Comparison of ENCODE assay signal across 10 cellular contexts in genomic region chr11:68269414-68270081, GRCh38. TPM values are rescaled to one million over a fixed set of nuclear protein-coding genes. Genes with fewer than 3 reads are reported as not detected.
DNase-seq lines count a peak whose midpoint lies in the region; ATAC-seq and TF ChIP-seq lines count a peak whose summit lies in the region.
"Had no signal": no experiment of that assay in that cellular context is flagged by ENCODE, and none has a peak within 500 bp of the region (broad histone marks: within the 10 kb centered on the region; RNA-seq: fewer than 3 reads in every experiment).

No MANE protein-coding gene starts in this region.

- no peaks in the 10 kb centered on the region for H4K20me1 ChIP-seq in fibroblast of lung (ENCODE audit: control insufficient read depth, extremely low read depth, insufficient read depth, low read length)

- peak overlapping the region; percentile 19 to 88 (median 30) for H3K4me3 ChIP-seq in fibroblast of lung (replicated peaks in 1 of 4; ENCODE audit: control extremely low read depth in 1 of 4, insufficient read depth in 1 of 4, low read depth in 3 of 4, low read length in 4 of 4)
- peak overlapping the region; percentile 72 for H3K4me3 ChIP-seq in psoas muscle

- 47 to 54% (median 53%) methylated on average over 10 of the region's 10 CpGs for WGBS in psoas muscle, 3 donors

- DNase-seq in EH (ENCODE audit: low read depth) = peak; percentile 94
- DNase-seq in RPMI7951 (ENCODE audit: low read depth) = peak; percentile 80
- DNase-seq in fibroblast of lung (ENCODE audit: low read depth in 2 of 2) = peak; percentile 59 to 95
- DNase-seq in psoas muscle = no peak
- DNase-seq in NCI-H1417 treated with DMSO at 0.1 percent for 48 hours (lab: John Stamatoyannopoulos, UW) = no peak
- DNase-seq in NOMO-1 treated with dmso at 0.1 percent for 144 hours (lab: John Stamatoyannopoulos, UW; ENCODE audit: unreplicated experiment) = no peak
- DNase-seq in left colon = no peak
- DNase-seq: anterior cingulate cortex; naive thymus-derived CD4-positive, alpha-beta T cell had no signal

- H3K4me1 ChIP-seq in fibroblast of lung (ENCODE audit: control insufficient read depth, extremely low read depth, insufficient read depth, low read length) = peaks cover 7% of the 10 kb centered on the region
- H3K4me1 ChIP-seq in psoas muscle = peaks cover 25% of the 10 kb centered on the region

- peak in 1 of 4 donors; percentile 17 for ATAC-seq in psoas muscle
- no peak for ATAC-seq in GM19467 (IDR thresholded peaks at IDR 0.05; ENCODE audit: unreplicated experiment)
- ATAC-seq in left colon = no peak
- ATAC-seq: naive thymus-derived CD4-positive, alpha-beta T cell had no signal

- intact Hi-C loops in psoas muscle (cut with DNase I) (loop anchor here in 1 of 2 donors (5.0 kb wide), 1 partner anchor 113 kb away; no protein-coding TSS in a partner anchor), left colon (cut with DNase I, micrococcal nuclease) (no loop called here)

- TF ChIP-seq CTCF in fibroblast of lung (conservative IDR thresholded peaks at IDR 0.05 in 1 of 2, IDR thresholded peaks at IDR 0.05 in 1 of 2; ENCODE audit: low read depth in 1 of 2, low read length in 2 of 2) = no peak
- no peak for TF ChIP-seq CTCF in psoas muscle (IDR thresholded peaks at IDR 0.05)

- H3K9ac ChIP-seq in fibroblast of lung (ENCODE audit: insufficient read depth, low read length) = peak overlapping the region; percentile 22

- H2AFZ ChIP-seq in fibroblast of lung (ENCODE audit: low read length) = no peak overlapping the region

- H3K79me2 ChIP-seq in fibroblast of lung (ENCODE audit: control insufficient read depth, insufficient read depth, low read length) = peaks cover 49% of the 10 kb centered on the region

- H3K27ac ChIP-seq in fibroblast of lung (ENCODE audit: insufficient read depth, low read length) (peak overlapping the region; percentile 99), psoas muscle (peak overlapping the region; percentile 67)

- no peaks in the 10 kb centered on the region for H3K9me3 ChIP-seq in fibroblast of lung (ENCODE audit: control insufficient read depth, insufficient read depth, low read depth, low read length)
- no peaks in the 10 kb centered on the region for H3K9me3 ChIP-seq in psoas muscle

- no peaks in the 10 kb centered on the region for H3K27me3 ChIP-seq in fibroblast of lung (ENCODE audit: control insufficient read depth, insufficient read depth, low read length)
- H3K27me3 ChIP-seq in psoas muscle (ENCODE audit: insufficient read depth in 3 of 3, low read length in 2 of 3) = no peaks in the 10 kb centered on the region

- peaks cover 14% of the 10 kb centered on the region for H3K36me3 ChIP-seq in fibroblast of lung (ENCODE audit: control insufficient read depth, insufficient read depth, low read length)
- H3K36me3 ChIP-seq in psoas muscle (ENCODE audit: insufficient read depth in 1 of 2, low read depth in 1 of 2) = peaks cover 4 to 36% of the 10 kb centered on the region in 2 donors

- H3K4me2 ChIP-seq in fibroblast of lung (ENCODE audit: extremely low read depth, insufficient read depth, low read length) = peak overlapping the region; percentile 84

RNA-seq across cellular contexts. Expression of gene C11orf24, which starts 2.2 kb away (rescaled TPM):
- total RNA-seq in RPMI7951 (2014; rRNA removed; shearing (Covaris generic)) = 60.3 and 69.1 TPM in 2 replicates
- 14.1 and 25.4 TPM in 2 replicates for total RNA-seq in fibroblast of lung
- polyA plus RNA-seq in fibroblast of lung = 45.6 TPM in 2 replicates
- 74.7 and 76.0 TPM in 2 replicates for polyA plus RNA-seq in fibroblast of lung (2012)
- polyA minus RNA-seq in fibroblast of lung (ENCODE audit: low replicate concordance) = 210 and 228 TPM in 2 replicates
- total RNA-seq in psoas muscle = 10 to 100 TPM in 3 of 4 donors, 1 to 10 TPM in 1; 9.0 to 22.2 (median 19.1) TPM
- 10 to 100 TPM; 12.3 to 49.8 (median 23.3) TPM for polyA plus RNA-seq in psoas muscle
- 10 to 100 TPM; 68.8 to 76.3 TPM for total RNA-seq in left colon

RNA-seq across cellular contexts. Expression of gene LRP5, which starts 42.8 kb away (rescaled TPM):
- total RNA-seq in RPMI7951 (2014; rRNA removed; shearing (Covaris generic)) = 0.48 and 0.59 TPM in 2 replicates
- total RNA-seq in fibroblast of lung (20.8 and 22.0 TPM in 2 replicates), psoas muscle (10 to 100 TPM; 16.7 to 19.2 (median 17.9) TPM), left colon (100 to 1,000 TPM in 1 of 2 donors, 10 to 100 TPM in 1; 86.8 to 106 TPM)
- polyA plus RNA-seq in fibroblast of lung (3.5 and 3.8 TPM in 2 replicates), psoas muscle (1 to 10 TPM; 5.3 to 8.0 (median 6.5) TPM)
- polyA plus RNA-seq in fibroblast of lung (2012) = 11.3 and 14.3 TPM in 2 replicates
- 16.4 and 23.0 TPM in 2 replicates for polyA minus RNA-seq in fibroblast of lung (ENCODE audit: low replicate concordance)

RNA-seq across cellular contexts. Expression of gene KMT5B, which starts 56.5 kb away (rescaled TPM):
- total RNA-seq in RPMI7951 (2014; rRNA removed; shearing (Covaris generic)) = 17.7 and 25.1 TPM in 2 replicates
- total RNA-seq in fibroblast of lung = 23.4 and 24.3 TPM in 2 replicates
- polyA plus RNA-seq in fibroblast of lung = 9.3 and 13.0 TPM in 2 replicates
- 14.8 and 19.5 TPM in 2 replicates for polyA plus RNA-seq in fibroblast of lung (2012)
- 4.2 and 4.6 TPM in 2 replicates for polyA minus RNA-seq in fibroblast of lung (ENCODE audit: low replicate concordance)
- 10 to 100 TPM; 17.9 to 27.6 (median 26.1) TPM for total RNA-seq in psoas muscle
- polyA plus RNA-seq in psoas muscle = 10 to 100 TPM in 2 of 3 donors, 1 to 10 TPM in 1; 9.8 to 18.1 (median 11.7) TPM
- total RNA-seq in left colon = 10 to 100 TPM; 56.9 to 62.8 TPM

Comparison
In these comparisons a context has a peak if more than half of its experiments do, and no peak if none do; other contexts are left out.
1. DNase-seq: peak in EH (single experiment), RPMI7951 (single experiment) and fibroblast of lung (2 of 2); none in psoas muscle (0 of 2), NCI-H1417 treated with DMSO at 0.1 percent for 48 hours (single experiment), NOMO-1 treated with dmso at 0.1 percent for 144 hours (single experiment) and left colon (0 of 2).
2. RNA of gene LRP5, which starts 42.8 kb away (total RNA-seq): 86.8 to 106 TPM in left colon, 20.8 to 22.0 TPM in fibroblast of lung and 16.7 to 19.2 TPM in psoas muscle; 0.48 to 0.59 TPM in RPMI7951; every median in the first group is over 10 times any median in the second.